In the genomic region with DNA sequence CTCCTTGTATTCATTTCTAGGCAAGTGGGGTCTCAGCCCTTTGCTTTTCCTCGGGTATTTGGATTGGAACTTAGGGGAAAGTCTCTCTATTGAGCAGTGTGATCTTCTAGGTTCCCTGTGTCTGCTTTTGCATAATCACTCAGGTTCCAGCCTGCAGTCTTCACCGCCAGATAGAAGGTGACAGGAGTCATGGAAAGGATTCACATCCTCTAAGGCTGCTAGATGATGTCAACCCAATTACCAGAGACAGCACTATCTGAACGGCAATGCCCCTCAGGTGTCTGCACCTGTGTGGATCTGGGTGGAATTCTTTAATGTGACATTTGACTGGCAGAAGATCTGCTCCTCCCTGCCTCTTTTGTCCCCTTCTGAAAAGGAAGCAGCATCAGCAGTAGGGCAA, we compare ENCODE assay signal across 18 cellular contexts.
DNase-seq lines count a peak whose midpoint lies in the region; ATAC-seq, FAIRE-seq and TF ChIP-seq lines count a peak whose summit lies in the region.
"Had no signal": no experiment of that assay in that cellular context is flagged by ENCODE, and none has a peak within 500 bp of the region (broad histone marks: within the 10 kb centered on the region; RNA-seq: fewer than 3 reads in every experiment).

No MANE protein-coding gene starts in this region.

- no peaks in the 10 kb centered on the region for H3K9me1 ChIP-seq in keratinocyte (ENCODE audit: control insufficient read depth, extremely low read depth, insufficient read depth, low read length)

- H2AFZ ChIP-seq in astrocyte (ENCODE audit: low read depth, low read length) = no peak overlapping the region
- peak overlapping the region; percentile 28 for H2AFZ ChIP-seq in keratinocyte (ENCODE audit: control insufficient read depth, low read length)

- H3K9me3 ChIP-seq in astrocyte (ENCODE audit: insufficient read depth, low read depth, low read length) = no peaks in the 10 kb centered on the region
- no peaks in the 10 kb centered on the region for H3K9me3 ChIP-seq in keratinocyte (ENCODE audit: control insufficient read depth, low read depth, low read length)
- no peaks in the 10 kb centered on the region for H3K9me3 ChIP-seq in vagina
- H3K9me3 ChIP-seq: SJCRH30 had no signal

- no peaks in the 10 kb centered on the region for H3K27me3 ChIP-seq in astrocyte (ENCODE audit: insufficient read depth, low read length)
- H3K27me3 ChIP-seq in keratinocyte (ENCODE audit: control insufficient read depth, extremely low read depth, insufficient read depth, low read length) = no peaks in the 10 kb centered on the region
- no peaks in the 10 kb centered on the region for H3K27me3 ChIP-seq in vagina
- H3K27me3 ChIP-seq: SJCRH30 had no signal

- dilution Hi-C loops in keratinocyte (cut with MboI; ENCODE audit: extremely low pct_ligation_motif_present, low sequenced_read_pairs) = no loop called here

- no peaks in the 10 kb centered on the region for H3K27me3 Mint-ChIP-seq in activated CD4-positive, alpha-beta T cell treated with anti-CD3 and anti-CD28 coated beads, Interleukin-2, amount 10 ng/mL, durations not matched to agents 24 days and 14 days
- no peaks in the 10 kb centered on the region for H3K27me3 Mint-ChIP-seq in astrocyte (ENCODE audit: low read depth, unreplicated experiment)

- H3K27ac Mint-ChIP-seq in activated CD4-positive, alpha-beta T cell treated with anti-CD3 and anti-CD28 coated beads, Interleukin-2, amount 10 ng/mL, durations not matched to agents 24 days and 14 days = no peak overlapping the region
- peak overlapping the region; percentile 67 for H3K27ac Mint-ChIP-seq in astrocyte (ENCODE audit: unreplicated experiment)

- H3K4me2 ChIP-seq in astrocyte (ENCODE audit: low read length) = no peak overlapping the region
- peak overlapping the region; percentile 29 for H3K4me2 ChIP-seq in keratinocyte (ENCODE audit: control insufficient read depth, extremely low read depth, insufficient read depth, low read depth, low read length)
- H3K4me2 ChIP-seq: KMS-11 had no signal

- H3K4me1 ChIP-seq in astrocyte (ENCODE audit: insufficient read depth, low read length) (peaks cover 24% of the 10 kb centered on the region), keratinocyte (ENCODE audit: control insufficient read depth, extremely low read depth, insufficient read depth, low read length) (peaks cover 73% of the 10 kb centered on the region), vagina (no peaks in the 10 kb centered on the region)

- no peak for TF ChIP-seq CTCF in astrocyte (IDR thresholded peaks at IDR 0.05; ENCODE audit: insufficient read depth, low read depth, low read length)
- no peak for TF ChIP-seq CTCF in keratinocyte (optimal IDR thresholded peaks at IDR 0.05 in 1 of 3, IDR thresholded peaks at IDR 0.05 in 1 of 3, conservative IDR thresholded peaks at IDR 0.05 in 1 of 3; ENCODE audit: extremely low read depth in 1 of 3, insufficient read depth in 2 of 3, low read length in 3 of 3)
- TF ChIP-seq CTCF in vagina (IDR thresholded peaks at IDR 0.05) = no peak
- TF ChIP-seq CTCF in GM13977 (IDR thresholded peaks at IDR 0.05; ENCODE audit: extremely low read depth, insufficient read depth, missing control alignments) = no peak
- TF ChIP-seq CTCF in GM20000 (IDR thresholded peaks at IDR 0.05; ENCODE audit: extremely low read depth, missing control alignments) = no peak

- DNase-seq in activated CD4-positive, alpha-beta T cell treated with anti-CD3 and anti-CD28 coated beads, Interleukin-2, amount 10 ng/mL, durations not matched to agents 24 days and 14 days = peak; percentile 50
- no peak for DNase-seq in activated CD4-positive, alpha-beta T cell treated with anti-CD3 and anti-CD28 coated beads, Interleukin-2, amount 50 U/mL, for 1 hour
- DNase-seq in astrocyte (ENCODE audit: low read depth) (no peak), keratinocyte (ENCODE audit: low read depth, low spot score) (no peak), vagina (ENCODE audit: extremely low spot score in 2 of 2) (no peak), GM13977 (ENCODE audit: low spot score) (no peak), GM20000 (ENCODE audit: low spot score) (no peak)
- DNase-seq: DMS 273 treated with DMSO at 0.1 percent for 48 hours, NCI-H1417, NCI-H1930, NCI-H345, NCI-H524 treated with DMSO at 0.1 percent for 48 hours, SJCRH30 had no signal

- no peak overlapping the region for H3K4me3 Mint-ChIP-seq in activated CD4-positive, alpha-beta T cell treated with anti-CD3 and anti-CD28 coated beads, Interleukin-2, amount 10 ng/mL, durations not matched to agents 24 days and 14 days
- no peak overlapping the region for H3K4me3 Mint-ChIP-seq in astrocyte (ENCODE audit: unreplicated experiment)
- H3K4me3 Mint-ChIP-seq: CD14-positive monocyte had no signal

- in situ Hi-C loops in GM13977 (cut with MboI; ENCODE audit: low pct_unique_long_range_greater_than_20kb, low sequenced_read_pairs, unreplicated experiment) = no loop called here

- ATAC-seq in GM21526 (IDR thresholded peaks at IDR 0.05; ENCODE audit: low FRiP score, unreplicated experiment) = no peak

- H3K27ac ChIP-seq in astrocyte (ENCODE audit: low read depth, low read length) (no peak overlapping the region), keratinocyte (ENCODE audit: control insufficient read depth, insufficient read depth, low read length) (peak overlapping the region; percentile 99), vagina (peak overlapping the region; percentile 34)
- H3K27ac ChIP-seq: KMS-11, SJCRH30 had no signal

- H3K36me3 ChIP-seq in astrocyte (ENCODE audit: insufficient read depth, low read length) = no peaks in the 10 kb centered on the region
- no peaks in the 10 kb centered on the region for H3K36me3 ChIP-seq in keratinocyte (ENCODE audit: control insufficient read depth in 2 of 2, extremely low read depth in 1 of 2, insufficient read depth in 2 of 2, low read length in 2 of 2)
- no peaks in the 10 kb centered on the region for H3K36me3 ChIP-seq in vagina
- H3K36me3 ChIP-seq: SJCRH30 had no signal

- no peak for FAIRE-seq in astrocyte (lab: Jason Lieb, UNC)
- FAIRE-seq in keratinocyte (lab: Jason Lieb, UNC) = no peak
- FAIRE-seq: G401.6, H1 had no signal

- no peak overlapping the region for H3K4me3 ChIP-seq in astrocyte (ENCODE audit: insufficient read depth, low read depth, low read length)
- no peak overlapping the region for H3K4me3 ChIP-seq in keratinocyte (ENCODE audit: control insufficient read depth in 2 of 3, extremely low read depth in 1 of 3, insufficient read depth in 2 of 3, low read depth in 1 of 3, low read length in 3 of 3)
- no peak overlapping the region for H3K4me3 ChIP-seq in vagina
- H3K4me3 ChIP-seq: SJCRH30 had no signal

- no peak overlapping the region for H3K9ac ChIP-seq in astrocyte (ENCODE audit: low read length)
- H3K9ac ChIP-seq in keratinocyte (ENCODE audit: control insufficient read depth, extremely low read depth, insufficient read depth, low read length) = peak overlapping the region; percentile 77
- H3K9ac ChIP-seq: KMS-11 had no signal

- no peaks in the 10 kb centered on the region for H3K4me1 Mint-ChIP-seq in activated CD4-positive, alpha-beta T cell treated with anti-CD3 and anti-CD28 coated beads, Interleukin-2, amount 10 ng/mL, durations not matched to agents 24 days and 14 days
- H3K4me1 Mint-ChIP-seq in astrocyte (ENCODE audit: low read depth, unreplicated experiment) = peaks cover 42% of the 10 kb centered on the region
- H3K4me1 Mint-ChIP-seq: CD14-positive monocyte had no signal

- no peak for TF ChIP-seq POLR2A in vagina (IDR thresholded peaks at IDR 0.05)

- H4K20me1 ChIP-seq in astrocyte (ENCODE audit: insufficient read depth, low read length) (no peaks in the 10 kb centered on the region), keratinocyte (ENCODE audit: control insufficient read depth, extremely low read depth, insufficient read depth, low read length) (no peaks in the 10 kb centered on the region)

- no peaks in the 10 kb centered on the region for H3K79me2 ChIP-seq in astrocyte (ENCODE audit: insufficient read depth, low read length)
- H3K79me2 ChIP-seq in keratinocyte (ENCODE audit: control insufficient read depth, insufficient read depth, low read length) = no peaks in the 10 kb centered on the region

- intact Hi-C loops in activated CD4-positive, alpha-beta T cell treated with anti-CD3 and anti-CD28 coated beads, Interleukin-2, amount 10 ng/mL, durations not matched to agents 24 days and 14 days (cut with micrococcal nuclease) = loop anchor here (10.0 kb wide), 1 partner anchor 438 kb away; no protein-coding TSS in a partner anchor
- intact Hi-C loops in vagina (cut with DNase I) = no loop called here

- H3K9me3 Mint-ChIP-seq in activated CD4-positive, alpha-beta T cell treated with anti-CD3 and anti-CD28 coated beads, Interleukin-2, amount 10 ng/mL, durations not matched to agents 24 days and 14 days = no peaks in the 10 kb centered on the region
- peaks cover 6% of the 10 kb centered on the region for H3K9me3 Mint-ChIP-seq in astrocyte (ENCODE audit: unreplicated experiment)

- H3K36me3 Mint-ChIP-seq in activated CD4-positive, alpha-beta T cell treated with anti-CD3 and anti-CD28 coated beads, Interleukin-2, amount 10 ng/mL, durations not matched to agents 24 days and 14 days (ENCODE audit: low read depth) = no peaks in the 10 kb centered on the region
- H3K36me3 Mint-ChIP-seq in astrocyte (ENCODE audit: low read depth, unreplicated experiment) = no peaks in the 10 kb centered on the region
- H3K36me3 Mint-ChIP-seq: CD14-positive monocyte had no signal
